Comparison of ENCODE assay signal across 24 cellular contexts in genomic region chr5:149202910-149203451, GRCh38.
"Had no signal": no experiment of that assay in that cellular context is flagged by ENCODE, and none has a peak within 500 bp of the region (broad histone marks: within the 10 kb centered on the region; RNA-seq: fewer than 3 reads in every experiment).

No MANE protein-coding gene starts in this region.

- H3K9me3 Mint-ChIP-seq: activated CD4-positive, alpha-beta T cell treated with anti-CD3 and anti-CD28 coated beads, Interleukin-2, amount 10 ng/mL, durations not matched to agents 24 days and 14 days; activated naive CD4-positive, alpha-beta T cell treated with anti-CD3 and anti-CD28 coated beads for 36 hours; activated T-helper 17 cell treated with anti-CD3 and anti-CD28 coated beads, Interleukin-2, amount 50 U/mL, for 72 hours; brain; WTC11 had no signal

- DNase-seq: activated CD4-positive, alpha-beta T cell treated with anti-CD3 and anti-CD28 coated beads, Interleukin-2, amount 10 ng/mL, durations not matched to agents 24 days and 14 days; activated CD4-positive, alpha-beta T cell treated with anti-CD3 and anti-CD28 coated beads, Interleukin-2, amount 50 U/mL, for 48 hours; activated CD4-positive, CD25-positive, alpha-beta regulatory T cell treated with anti-CD3 and anti-CD28 coated beads, Interleukin-2, amount 50 U/mL, for 72 hours; activated gamma-delta T cell; activated naive CD4-positive, alpha-beta T cell treated with anti-CD3 and anti-CD28 coated beads for 36 hours; activated T-cell treated with anti-CD3 and anti-CD28 coated beads for 4 hours; activated T-cell treated with anti-CD3 and anti-CD28 coated beads, Interleukin-2, amount 50 U/mL, for 48 hours; amygdala; Kasumi-1; NCI-H1105 treated with DMSO at 0.1 percent for 48 hours; NCI-H1436 treated with DMSO at 0.1 percent for 48 hours; NCI-H187; NCI-H2081 treated with DMSO at 0.1 percent for 48 hours; NCI-H446; NCI-H524; SHP77; T-helper 17 cell; T-helper 9 cell had no signal

- H3K27ac ChIP-seq: cardiac muscle cell had no signal

- H3K36me3 ChIP-seq: cardiac muscle cell had no signal

- H3K27me3 ChIP-seq: cardiac muscle cell had no signal

- H3K4me1 Mint-ChIP-seq: activated CD4-positive, alpha-beta T cell treated with anti-CD3 and anti-CD28 coated beads, Interleukin-2, amount 10 ng/mL, durations not matched to agents 24 days and 14 days; activated T-helper 17 cell treated with anti-CD3 and anti-CD28 coated beads, Interleukin-2, amount 50 U/mL, for 72 hours; T-helper 17 cell; WTC11 had no signal

- H3K4me3 ChIP-seq: cardiac muscle cell, K562 had no signal

- H3K27me3 Mint-ChIP-seq: activated CD4-positive, alpha-beta T cell treated with anti-CD3 and anti-CD28 coated beads, Interleukin-2, amount 10 ng/mL, durations not matched to agents 24 days and 14 days; activated naive CD8-positive, alpha-beta T cell; activated T-helper 17 cell treated with anti-CD3 and anti-CD28 coated beads, Interleukin-2, amount 50 U/mL, for 72 hours; brain; T-helper 17 cell had no signal

- H3K27ac Mint-ChIP-seq: activated CD4-positive, alpha-beta T cell treated with anti-CD3 and anti-CD28 coated beads, Interleukin-2, amount 10 ng/mL, durations not matched to agents 24 days and 14 days; activated naive CD4-positive, alpha-beta T cell treated with anti-CD3 and anti-CD28 coated beads for 36 hours; activated naive CD8-positive, alpha-beta T cell; activated T-helper 17 cell treated with anti-CD3 and anti-CD28 coated beads, Interleukin-2, amount 50 U/mL, for 72 hours; brain; T-helper 17 cell; WTC11 had no signal

- H3K4me3 Mint-ChIP-seq: activated CD4-positive, alpha-beta T cell treated with anti-CD3 and anti-CD28 coated beads, Interleukin-2, amount 10 ng/mL, durations not matched to agents 24 days and 14 days; activated naive CD4-positive, alpha-beta T cell treated with anti-CD3 and anti-CD28 coated beads for 36 hours; activated naive CD8-positive, alpha-beta T cell; activated T-helper 17 cell treated with anti-CD3 and anti-CD28 coated beads, Interleukin-2, amount 50 U/mL, for 72 hours; brain; T-helper 17 cell; WTC11 had no signal

- FAIRE-seq: K562 had no signal

- H3K36me3 Mint-ChIP-seq: activated naive CD8-positive, alpha-beta T cell; WTC11 had no signal
